10 cellular contexts compared by ENCODE assay signal in the genomic region with DNA sequence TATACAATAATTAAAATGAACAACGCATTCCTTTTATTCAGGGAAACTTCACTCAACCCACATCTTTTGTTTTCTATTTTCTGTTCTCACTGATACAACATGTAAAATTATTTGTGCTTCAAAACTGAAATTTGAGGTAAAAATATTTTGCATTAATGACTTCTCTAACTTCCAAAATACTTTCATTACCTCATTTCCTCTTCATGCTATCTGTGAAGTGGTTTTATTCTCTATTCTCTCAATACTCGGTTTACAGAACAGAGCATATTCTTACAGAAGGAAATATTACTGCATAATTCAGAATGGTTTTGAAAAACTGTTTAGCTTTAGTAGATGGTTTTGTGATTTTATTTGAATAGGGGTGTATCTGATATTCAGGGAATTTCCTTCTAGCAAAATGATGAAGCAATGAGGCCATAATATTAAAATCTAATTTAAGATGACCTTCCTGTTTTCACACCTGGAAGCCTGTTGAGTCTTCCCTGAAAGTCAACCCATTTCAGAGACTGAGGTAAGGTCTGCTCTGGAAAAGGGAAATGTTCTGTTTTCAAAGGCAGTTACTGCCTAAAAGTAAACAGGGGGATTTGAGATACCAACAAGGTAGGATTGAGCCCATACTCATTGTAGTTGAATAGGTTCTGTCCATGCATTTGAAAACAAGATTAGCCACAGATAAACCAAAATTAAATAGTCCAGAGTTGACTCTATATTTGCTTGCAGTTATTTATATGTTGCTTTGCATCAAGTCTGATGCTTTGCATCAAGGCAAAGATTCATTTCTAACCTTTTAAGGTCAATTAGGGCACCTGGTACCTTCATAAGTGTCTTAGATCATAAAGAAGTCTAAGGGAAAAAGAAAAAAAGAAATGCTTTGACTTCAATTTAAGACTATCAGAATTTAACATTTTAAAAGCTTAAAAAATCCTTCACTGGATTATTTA. TPM values are rescaled to one million over a fixed set of nuclear protein-coding genes. Genes with fewer than 3 reads are reported as not detected.
A peak's percentile ranks its signal among the peaks of the same experiment; 100 is the strongest.
DNase-seq lines count a peak whose midpoint lies in the region; ATAC-seq and TF ChIP-seq lines count a peak whose summit lies in the region.
"Had no signal": no experiment of that assay in that cellular context is flagged by ENCODE, and none has a peak within 500 bp of the region (broad histone marks: within the 10 kb centered on the region; RNA-seq: fewer than 3 reads in every experiment).

No MANE protein-coding gene starts in this region.

- ATAC-seq in HG02571 (IDR thresholded peaks at IDR 0.05; ENCODE audit: unreplicated experiment), result peak; percentile 87
- ATAC-seq in stimulated activated naive CD8-positive, alpha-beta T cell treated with anti-CD3 and anti-CD28 coated beads, Interleukin-15, amount 100 ng/mL, for 72 hours, result peak; percentile 59
- ATAC-seq: Panc1 had no signal

- in situ Hi-C loops in GM13977 (cut with MboI; ENCODE audit: low pct_unique_long_range_greater_than_20kb, low sequenced_read_pairs, unreplicated experiment), result no loop called here

- DNase-seq in activated naive CD4-positive, alpha-beta T cell treated with anti-CD3 and anti-CD28 coated beads, Interleukin-2, amount 50 U/mL, for 16 hours, result no peak
- no peak for DNase-seq in stimulated activated naive CD8-positive, alpha-beta T cell treated with anti-CD3 and anti-CD28 coated beads, Interleukin-15, amount 100 ng/mL, for 72 hours
- no peak for DNase-seq in CD1c-positive myeloid dendritic cell (ENCODE audit: extremely low spot score)
- no peak for DNase-seq in GM13977 (ENCODE audit: low spot score)
- no peak for DNase-seq in NCI-H1930 (lab: John Stamatoyannopoulos, UW)
- DNase-seq: C1 segment of cervical spinal cord had no signal

- H3K36me3 Mint-ChIP-seq in activated naive CD4-positive, alpha-beta T cell treated with anti-CD3 and anti-CD28 coated beads, Interleukin-2, amount 50 U/mL, for 24 hours, result peaks cover 5% of the 10 kb centered on the region
- peaks cover 6% of the 10 kb centered on the region for H3K36me3 Mint-ChIP-seq in IgD-negative memory B cell

- H3K4me1 Mint-ChIP-seq in activated naive CD4-positive, alpha-beta T cell treated with anti-CD3 and anti-CD28 coated beads, Interleukin-2, amount 50 U/mL, for 24 hours, result peaks cover 57% of the 10 kb centered on the region
- H3K4me1 Mint-ChIP-seq in IgD-negative memory B cell, result peaks cover 43 to 55% (median 47%) of the 10 kb centered on the region in 3 donors
- H3K4me1 Mint-ChIP-seq in stimulated activated naive CD8-positive, alpha-beta T cell treated with anti-CD3 and anti-CD28 coated beads, Interleukin-15, amount 100 ng/mL, for 72 hours, result peaks cover 43% of the 10 kb centered on the region

- H3K27ac Mint-ChIP-seq in activated naive CD4-positive, alpha-beta T cell treated with anti-CD3 and anti-CD28 coated beads, Interleukin-2, amount 50 U/mL, for 24 hours, result peak overlapping the region; percentile 66
- H3K27ac Mint-ChIP-seq in IgD-negative memory B cell, result peak overlapping the region; percentile 28 to 93 (median 82)
- peak overlapping the region in 1 of 2 donors; percentile 73 for H3K27ac Mint-ChIP-seq in stimulated activated naive CD8-positive, alpha-beta T cell treated with anti-CD3 and anti-CD28 coated beads, Interleukin-15, amount 100 ng/mL, for 72 hours

- no peak for TF ChIP-seq CTCF in GM13977 (IDR thresholded peaks at IDR 0.05; ENCODE audit: extremely low read depth, insufficient read depth, missing control alignments)

- no peaks in the 10 kb centered on the region for H3K9me3 Mint-ChIP-seq in activated naive CD4-positive, alpha-beta T cell treated with anti-CD3 and anti-CD28 coated beads, Interleukin-2, amount 50 U/mL, for 24 hours
- peaks cover 0 to 5% (median 0%) of the 10 kb centered on the region in 3 donors for H3K9me3 Mint-ChIP-seq in IgD-negative memory B cell
- no peaks in the 10 kb centered on the region for H3K9me3 Mint-ChIP-seq in stimulated activated naive CD8-positive, alpha-beta T cell treated with anti-CD3 and anti-CD28 coated beads, Interleukin-15, amount 100 ng/mL, for 72 hours

- H3K4me3 Mint-ChIP-seq in activated naive CD4-positive, alpha-beta T cell treated with anti-CD3 and anti-CD28 coated beads, Interleukin-2, amount 50 U/mL, for 24 hours, result peak overlapping the region; percentile 30
- H3K4me3 Mint-ChIP-seq in IgD-negative memory B cell, result peak overlapping the region; percentile 77 to 94 (median 86)
- peak overlapping the region; percentile 19 to 73 for H3K4me3 Mint-ChIP-seq in stimulated activated naive CD8-positive, alpha-beta T cell treated with anti-CD3 and anti-CD28 coated beads, Interleukin-15, amount 100 ng/mL, for 72 hours

- H3K27me3 Mint-ChIP-seq in activated naive CD4-positive, alpha-beta T cell treated with anti-CD3 and anti-CD28 coated beads, Interleukin-2, amount 50 U/mL, for 24 hours, result no peaks in the 10 kb centered on the region
- peaks cover 2% of the 10 kb centered on the region for H3K27me3 Mint-ChIP-seq in IgD-negative memory B cell
- no peaks in the 10 kb centered on the region for H3K27me3 Mint-ChIP-seq in stimulated activated naive CD8-positive, alpha-beta T cell treated with anti-CD3 and anti-CD28 coated beads, Interleukin-15, amount 100 ng/mL, for 72 hours

RNA-seq across cellular contexts. Expression of gene PEX13, which starts 50.8 kb away (rescaled TPM):
- polyA plus RNA-seq in IgD-negative memory B cell, result 10.0 TPM

RNA-seq across cellular contexts. Expression of gene PUS10, which starts 51.3 kb away (rescaled TPM):
- polyA plus RNA-seq in IgD-negative memory B cell, result 6.8 TPM

Comparison
In these comparisons a context has a peak if more than half of its experiments do, and no peak if none do; other contexts are left out.
1. H3K4me3 Mint-ChIP-seq: peak in every context shown above with its lines; median percentile 86 in IgD-negative memory B cell; 46 in stimulated activated naive CD8-positive, alpha-beta T cell treated with anti-CD3 and anti-CD28 coated beads, Interleukin-15, amount 100 ng/mL, for 72 hours; 30 in activated naive CD4-positive, alpha-beta T cell treated with anti-CD3 and anti-CD28 coated beads, Interleukin-2, amount 50 U/mL, for 24 hours.